In the genomic region with DNA sequence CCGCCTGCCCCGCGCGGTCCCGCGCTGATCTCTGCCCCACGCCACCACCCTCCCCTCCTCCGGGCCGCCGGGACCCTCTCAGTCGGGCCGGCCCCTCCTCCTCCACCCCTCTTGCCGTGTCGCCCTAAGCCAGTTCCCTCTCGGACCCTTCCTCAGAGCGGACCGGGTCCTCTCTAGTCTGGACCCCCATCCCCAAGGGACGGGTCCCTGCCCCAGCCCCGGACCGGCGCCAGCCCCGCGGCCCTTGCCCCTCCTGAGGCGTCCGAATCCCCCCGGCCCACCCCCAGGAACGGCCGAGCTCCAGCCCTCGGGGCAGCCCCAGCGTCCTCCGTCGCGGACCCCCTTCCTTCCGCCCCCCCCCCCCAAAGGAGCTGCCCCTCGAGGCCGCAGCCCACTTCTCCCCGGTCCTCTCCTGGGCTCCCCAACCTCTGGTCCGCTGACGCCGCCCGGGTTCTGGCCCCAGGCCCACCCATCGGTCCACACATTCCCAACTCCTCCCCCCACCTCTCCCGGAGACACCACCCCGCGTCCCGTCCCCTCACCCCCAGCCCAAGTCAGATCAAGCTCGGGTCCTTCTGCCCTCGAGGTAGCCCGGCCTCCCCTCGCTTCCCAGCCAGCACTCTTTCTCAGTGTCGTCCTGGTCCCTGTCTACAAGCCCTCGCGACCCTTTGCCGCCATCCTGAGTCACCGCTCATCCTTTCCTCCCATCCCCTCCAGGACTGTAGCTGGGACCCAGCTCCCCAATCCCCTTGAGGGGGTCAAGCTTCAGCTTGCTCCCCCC, we compare ENCODE assay signal across 8 cellular contexts. TPM values are rescaled to one million over a fixed set of nuclear protein-coding genes. Genes with fewer than 3 reads are reported as not detected.
DNase-seq lines count a peak whose midpoint lies in the region; ATAC-seq, FAIRE-seq and TF ChIP-seq lines count a peak whose summit lies in the region.

No MANE protein-coding gene starts in this region.

- 0 out of 2 replicates have a peak, but pooled peaks cover 6% of the 10 kb centered on the region for H3F3A ChIP-seq in DOHH2 (ENCODE audit: control insufficient read depth, insufficient read depth)

- DNase-seq in Karpas-422 (no peak), kidney (peak; percentile 79), suprapubic skin (ENCODE audit: low spot score in 2 of 2) (peak in 1 of 2 donors; percentile 68), GM19239 (ENCODE audit: insufficient read length, low spot score) (no peak), Ammon's horn (ENCODE audit: low spot score) (no peak)

- no peaks in the 10 kb centered on the region for H3K9me2 ChIP-seq in DOHH2 (replicated peaks; ENCODE audit: control insufficient read depth, low read length)
- no peaks in the 10 kb centered on the region for H3K9me2 ChIP-seq in Karpas-422 (replicated peaks; ENCODE audit: insufficient read depth, low read length)

- TF ChIP-seq CTCF in DOHH2 (IDR thresholded peaks at IDR 0.05; ENCODE audit: low read depth, low read length, poor library complexity, severe bottlenecking) (no peak), brain (conservative IDR thresholded peaks at IDR 0.05) (no peak), kidney (IDR thresholded peaks at IDR 0.05; ENCODE audit: borderline replicate concordance, extremely low read depth, insufficient read depth) (no peak), suprapubic skin (IDR thresholded peaks at IDR 0.05) (no peak)

- no peaks in the 10 kb centered on the region for H3K9me3 ChIP-seq in DOHH2 (ENCODE audit: control insufficient read depth, insufficient read depth, low read length)
- H3K9me3 ChIP-seq in Karpas-422 (ENCODE audit: low read length), result no peaks in the 10 kb centered on the region
- H3K9me3 ChIP-seq in kidney (ENCODE audit: control insufficient read depth in 1 of 2, low read length in 2 of 2), result no peaks in the 10 kb centered on the region
- no peaks in the 10 kb centered on the region for H3K9me3 ChIP-seq in suprapubic skin

- intact Hi-C loops in kidney (cut with DNase I), result no loop called here

- under 1% methylated on average over 23 of the region's 55 CpGs for WGBS in suprapubic skin

- H3K27me3 ChIP-seq in DOHH2 (ENCODE audit: control insufficient read depth, low read length) (peaks cover 77% of the 10 kb centered on the region), Karpas-422 (ENCODE audit: low read length) (no peaks in the 10 kb centered on the region), suprapubic skin (peaks cover 13% of the 10 kb centered on the region)

- H3K27ac ChIP-seq in DOHH2 (ENCODE audit: low read depth, low read length) (no peak overlapping the region), Karpas-422 (ENCODE audit: low read length) (no peak overlapping the region), kidney (ENCODE audit: low read depth in 2 of 2, low read length in 2 of 2) (no peak overlapping the region), suprapubic skin (no peak overlapping the region)

- H3K4me1 Mint-ChIP-seq in brain, result peaks cover 31% of the 10 kb centered on the region

- peak overlapping the region; percentile 80 to 88 (median 83) for H3K4me3 Mint-ChIP-seq in brain

- H3K4me3 ChIP-seq in DOHH2 (ENCODE audit: low read length) (peak overlapping the region; percentile 70), Karpas-422 (ENCODE audit: low read length) (peak overlapping the region; percentile 56; the same call in 1 of the 2 replicates), kidney (ENCODE audit: low read length in 2 of 2) (peak overlapping the region in 1 of 2 donors; percentile 42), suprapubic skin (peak overlapping the region; percentile 77)

- H3K27me3 Mint-ChIP-seq in brain, result peaks cover 58% of the 10 kb centered on the region

- no peak for TF ChIP-seq POLR2A in suprapubic skin (IDR thresholded peaks at IDR 0.05)

- H2AFZ ChIP-seq in Karpas-422 (ENCODE audit: low read length), result peak overlapping the region; percentile 75; the same call in 1 of the 2 replicates

- H3K79me2 ChIP-seq in DOHH2 (ENCODE audit: control insufficient read depth, low read length), result no peaks in the 10 kb centered on the region
- H3K79me2 ChIP-seq in Karpas-422 (ENCODE audit: low read length), result no peaks in the 10 kb centered on the region

- TF ChIP-seq EP300 in suprapubic skin (IDR thresholded peaks at IDR 0.05), result no peak

- no peaks in the 10 kb centered on the region for H4K20me1 ChIP-seq in DOHH2 (ENCODE audit: control insufficient read depth, insufficient read depth, low read depth, low read length)
- no peaks in the 10 kb centered on the region for H4K20me1 ChIP-seq in Karpas-422 (ENCODE audit: insufficient read depth, low read depth, low read length)

- H3K36me3 ChIP-seq in DOHH2 (ENCODE audit: control insufficient read depth, low read length), result no peaks in the 10 kb centered on the region
- H3K36me3 ChIP-seq in Karpas-422 (ENCODE audit: insufficient read depth, low read length), result no peaks in the 10 kb centered on the region
- H3K36me3 ChIP-seq in kidney (ENCODE audit: control insufficient read depth in 1 of 2, insufficient read depth in 2 of 2, low read length in 2 of 2), result no peaks in the 10 kb centered on the region
- H3K36me3 ChIP-seq in suprapubic skin, result no peaks in the 10 kb centered on the region

- no peaks in the 10 kb centered on the region for H3K9me3 Mint-ChIP-seq in brain

- H3K9ac ChIP-seq in Karpas-422 (ENCODE audit: low read length) (peak overlapping the region; percentile 53; the same call in 1 of the 2 replicates), kidney (ENCODE audit: low read length in 2 of 2) (no peak overlapping the region)

- H3K4me1 ChIP-seq in DOHH2 (ENCODE audit: control insufficient read depth, low read length) (peaks cover 11% of the 10 kb centered on the region), Karpas-422 (ENCODE audit: low read length) (peaks cover 14% of the 10 kb centered on the region), kidney (ENCODE audit: control insufficient read depth in 1 of 2, insufficient read depth in 1 of 2, low read depth in 1 of 2, low read length in 2 of 2) (no peaks in the 10 kb centered on the region), suprapubic skin (peaks cover 27% of the 10 kb centered on the region)

- FAIRE-seq in kidney (lab: Jason Lieb, UNC) (no peak), GM19239 (lab: Jason Lieb, UNC) (no peak)

- H3K27ac Mint-ChIP-seq in brain, result peak overlapping the region in 4 of 5 experiments; percentile 7 to 57 (median 38)

- no peak for ATAC-seq in GM21723 (IDR thresholded peaks at IDR 0.05; ENCODE audit: unreplicated experiment)

- no peaks in the 10 kb centered on the region for H3K36me3 Mint-ChIP-seq in brain

- H3K4me2 ChIP-seq in DOHH2 (ENCODE audit: low read length) (peak overlapping the region; percentile 76), Karpas-422 (ENCODE audit: low read depth, low read length, poor library complexity, severe bottlenecking) (peak overlapping the region; percentile 63)

RNA-seq across cellular contexts. Expression of a gene that starts 0.7 kb away (rescaled TPM):
- 0.75 and 0.79 TPM in 2 replicates for total RNA-seq in Karpas-422 (2014; rRNA removed; shearing (Covaris generic); ENCODE audit: low replicate concordance)
- polyA plus RNA-seq in brain (ENCODE audit: insufficient read depth, low read depth, low replicate concordance) (1.2 TPM), kidney (ENCODE audit: insufficient read depth, low read depth, low replicate concordance) (not detected)
- total RNA-seq in kidney (0.47 TPM), suprapubic skin (1 to 10 TPM in 3 of 4 donors, under 1 TPM in 1; 0.24 to 4.4 (median 1.3) TPM)

RNA-seq across cellular contexts. Expression of a gene that starts 45.4 kb away (rescaled TPM):
- total RNA-seq in Karpas-422 (2014; rRNA removed; shearing (Covaris generic); ENCODE audit: low replicate concordance), result 118 and 145 TPM in 2 replicates
- polyA plus RNA-seq in brain (ENCODE audit: insufficient read depth, low read depth, low replicate concordance) (94.8 TPM), kidney (ENCODE audit: insufficient read depth, low read depth, low replicate concordance) (223 TPM)
- total RNA-seq in kidney (28.2 TPM), suprapubic skin (10 to 100 TPM; 29.9 to 87.6 (median 61.1) TPM)
